Comparison of ENCODE assay signal across 18 cellular contexts in the genomic region with DNA sequence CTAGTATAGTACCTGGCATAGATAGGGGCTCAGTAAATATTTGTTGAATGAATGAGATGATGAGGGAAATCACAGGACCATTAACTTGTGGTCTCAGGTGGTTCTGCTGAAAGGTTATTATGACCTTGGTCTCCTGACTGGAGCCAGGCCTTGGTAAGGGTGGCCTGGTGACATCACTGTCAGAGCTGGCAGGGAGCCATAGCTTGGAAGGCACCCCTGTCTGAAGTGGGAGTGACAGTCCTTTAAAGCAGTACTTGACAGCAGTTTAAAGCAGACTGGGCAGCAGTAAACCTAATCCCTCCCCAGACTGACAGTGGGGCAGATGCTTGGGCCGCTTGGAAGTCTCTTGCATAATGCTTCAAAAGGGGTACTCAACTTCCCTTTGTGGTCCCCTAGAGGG. TPM values are rescaled to one million over a fixed set of nuclear protein-coding genes. Genes with fewer than 3 reads are reported as not detected.
A peak's percentile ranks its signal among the peaks of the same experiment; 100 is the strongest.
DNase-seq lines count a peak whose midpoint lies in the region; ATAC-seq, FAIRE-seq and TF ChIP-seq lines count a peak whose summit lies in the region.
"Had no signal": no experiment of that assay in that cellular context is flagged by ENCODE, and none has a peak within 500 bp of the region (broad histone marks: within the 10 kb centered on the region; RNA-seq: fewer than 3 reads in every experiment).

No MANE protein-coding gene starts in this region.

- no peaks in the 10 kb centered on the region for H3K4me1 Mint-ChIP-seq in activated T-cell treated with anti-CD3 and anti-CD28 coated beads, Interleukin-2, amount 50 U/mL, for 24 hours (ENCODE audit: low read depth)
- H3K4me1 Mint-ChIP-seq: CD14-positive monocyte, memory B cell had no signal

- CTCF ChIA-PET in A673 (lab: Charles Lee) = interaction anchor here (1.3 to 1.8 kb wide), 2 partner anchors 135 to 179 kb away, joined by 3 to 35 read pairs; no protein-coding TSS in a partner anchor

- no peak overlapping the region for H3K18ac ChIP-seq in neuronal stem cell (ENCODE audit: low read length)

- H4K8ac ChIP-seq in neuronal stem cell (ENCODE audit: low read depth, low read length) = no peak overlapping the region

- ATAC-seq in body of pancreas = peak; percentile 39
- ATAC-seq: naive thymus-derived CD4-positive, alpha-beta T cell had no signal

- peak overlapping the region; percentile 24 for H2AK5ac ChIP-seq in neuronal stem cell (ENCODE audit: low read depth, low read length)

- H3K4me2 ChIP-seq in neuronal stem cell (ENCODE audit: insufficient read depth, low read length, poor library complexity, severe bottlenecking) = no peak overlapping the region

- no peak overlapping the region for H3K27ac Mint-ChIP-seq in activated T-cell treated with anti-CD3 and anti-CD28 coated beads, Interleukin-2, amount 50 U/mL, for 24 hours
- H3K27ac Mint-ChIP-seq: CD14-positive monocyte, memory B cell had no signal

- H3K9me3 Mint-ChIP-seq in activated T-cell treated with anti-CD3 and anti-CD28 coated beads, Interleukin-2, amount 50 U/mL, for 24 hours = no peaks in the 10 kb centered on the region
- H3K9me3 Mint-ChIP-seq: memory B cell; naive thymus-derived CD4-positive, alpha-beta T cell had no signal

- no TSS peak for BruUV-seq in A673 (replicated peaks; lab: Mats Ljungman, UMichigan)

- no peak overlapping the region for H3K9ac ChIP-seq in neuronal stem cell (ENCODE audit: low read depth, low read length, poor library complexity)

- H3K4me3 ChIP-seq in body of pancreas = no peak overlapping the region
- H3K4me3 ChIP-seq in neuronal stem cell (ENCODE audit: low read length in 2 of 2) = no peak overlapping the region
- H3K4me3 ChIP-seq in A673 (ENCODE audit: low read depth, low read length, poor library complexity, severe bottlenecking) = no peak overlapping the region
- H3K4me3 ChIP-seq: ascending aorta, right lobe of liver had no signal

- H2BK120ac ChIP-seq in neuronal stem cell (ENCODE audit: low read depth, low read length) = no peak overlapping the region

- H3K27ac ChIP-seq in body of pancreas = no peak overlapping the region
- no peak overlapping the region for H3K27ac ChIP-seq in neuronal stem cell (replicated peaks; ENCODE audit: low read length)
- no peak overlapping the region for H3K27ac ChIP-seq in A673 (ENCODE audit: low read depth, low read length, poor library complexity, severe bottlenecking)
- H3K27ac ChIP-seq: ascending aorta, right lobe of liver, RWPE1 had no signal

- no peaks in the 10 kb centered on the region for H3K9me3 ChIP-seq in body of pancreas
- H3K9me3 ChIP-seq in neuronal stem cell (replicated peaks in 1 of 2; ENCODE audit: control insufficient read depth in 2 of 2, insufficient read depth in 1 of 2, low read depth in 1 of 2, low read length in 2 of 2) = no peaks in the 10 kb centered on the region
- H3K9me3 ChIP-seq in A673 (ENCODE audit: low read depth, low read length, poor library complexity, severe bottlenecking) = no peaks in the 10 kb centered on the region
- H3K9me3 ChIP-seq: ascending aorta, right lobe of liver had no signal

- H2BK12ac ChIP-seq in neuronal stem cell (ENCODE audit: low read length) = no peak overlapping the region

- H3K4me1 ChIP-seq in body of pancreas = no peaks in the 10 kb centered on the region
- peaks cover 0 to 9% of the 10 kb centered on the region in 2 donors for H3K4me1 ChIP-seq in neuronal stem cell (ENCODE audit: control insufficient read depth in 2 of 2, insufficient read depth in 1 of 2, low read depth in 1 of 2, low read length in 2 of 2)
- H3K4me1 ChIP-seq in A673 (ENCODE audit: insufficient read depth, low read length, poor library complexity, severe bottlenecking) = no peaks in the 10 kb centered on the region
- H3K4me1 ChIP-seq: ascending aorta, right lobe of liver had no signal

- H4K91ac ChIP-seq in neuronal stem cell (ENCODE audit: low read depth, low read length, poor library complexity) = no peak overlapping the region

- H2AFZ ChIP-seq in neuronal stem cell (ENCODE audit: low read length) = no peak overlapping the region

- no peak for TF ChIP-seq POLR2A in body of pancreas (IDR thresholded peaks at IDR 0.05)

- no peak overlapping the region for H3K14ac ChIP-seq in neuronal stem cell (ENCODE audit: low read length)

- no peak overlapping the region for H2BK5ac ChIP-seq in neuronal stem cell (ENCODE audit: low read length)

- no peak overlapping the region for H3K23ac ChIP-seq in neuronal stem cell (ENCODE audit: low read depth, low read length, poor library complexity)

- no peak for FAIRE-seq in RCC 7860 (lab: Jason Lieb, UNC)
- FAIRE-seq: endometrium, GM12892 had no signal

- H3K27me3 Mint-ChIP-seq in activated T-cell treated with anti-CD3 and anti-CD28 coated beads, Interleukin-2, amount 50 U/mL, for 24 hours = no peaks in the 10 kb centered on the region
- H3K27me3 Mint-ChIP-seq: memory B cell; naive thymus-derived CD4-positive, alpha-beta T cell had no signal

- H3K36me3 ChIP-seq in body of pancreas (replicated peaks in 1 of 2; ENCODE audit: insufficient read depth in 1 of 2, low read depth in 2 of 2) (no peaks in the 10 kb centered on the region), neuronal stem cell (replicated peaks in 1 of 2; ENCODE audit: control insufficient read depth in 2 of 2, insufficient read depth in 2 of 2, low read length in 2 of 2) (peaks cover 4 to 6% of the 10 kb centered on the region in 2 donors), A673 (ENCODE audit: insufficient read depth, low read length, poor library complexity, severe bottlenecking) (no peaks in the 10 kb centered on the region)
- H3K36me3 ChIP-seq: right lobe of liver had no signal

- H3K79me1 ChIP-seq in neuronal stem cell (ENCODE audit: low read depth, low read length) = no peaks in the 10 kb centered on the region

- WGBS in body of pancreas, 2 donors = 85% methylated on average over 1 of the region's 1 CpG; no CpG with 5 or more reads in 1 of the 2 donors
- WGBS in neuronal stem cell (ENCODE audit: extremely low coverage in 2 of 2, insufficient read length in 2 of 2, insufficient replicate concordance in 1 of 2), 2 donors = no CpG with 5 or more reads among the region's 1 CpG

- POLR2A ChIA-PET in A673 (lab: Charles Lee; ENCODE audit: low non-redundant PET) = no interaction called here

- intact Hi-C loops in body of pancreas (cut with DNase I) = loop anchor here (10.0 kb wide), 1 partner anchor 173 kb away; a partner anchor contains a TSS
- intact Hi-C loops in A673 (cut with micrococcal nuclease; ENCODE audit: unreplicated experiment) = loop anchor here (5.0 kb wide), 1 partner anchor 471 kb away; no protein-coding TSS in a partner anchor

- peak; percentile 22 for DNase-seq in activated T-cell treated with anti-CD3 and anti-CD28 coated beads, Interleukin-2, amount 50 U/mL, for 24 hours
- DNase-seq in activated T-cell treated with anti-CD3 and anti-CD28 coated beads, Interleukin-2, amount 50 U/mL, for 1 hour = no peak
- DNase-seq in NCI-H345 (lab: John Stamatoyannopoulos, UW) = peak; percentile 48
- peak in 3 of 4 donors; percentile 14 to 38 (median 28) for DNase-seq in body of pancreas
- no peak for DNase-seq in neuronal stem cell (ENCODE audit: low spot score)
- no peak for DNase-seq in RCC 7860 (ENCODE audit: low spot score)
- DNase-seq in A673 (ENCODE audit: low spot score) = no peak
- no peak for DNase-seq in pons (ENCODE audit: low spot score)
- DNase-seq: activated naive CD4-positive, alpha-beta T cell; naive thymus-derived CD4-positive, alpha-beta T cell; NCI-H2081; right lobe of liver had no signal

- no peak for TF ChIP-seq CTCF in body of pancreas (IDR thresholded peaks at IDR 0.05)
- TF ChIP-seq CTCF in A673 (conservative IDR thresholded peaks at IDR 0.05; ENCODE audit: low read depth, low read length) = no peak

- peaks cover 13% of the 10 kb centered on the region for H3K36me3 Mint-ChIP-seq in activated T-cell treated with anti-CD3 and anti-CD28 coated beads, Interleukin-2, amount 50 U/mL, for 24 hours (ENCODE audit: low read depth)

- no peak overlapping the region for H2BK15ac ChIP-seq in neuronal stem cell (ENCODE audit: low read length)

- H3K27me3 ChIP-seq in body of pancreas (no peaks in the 10 kb centered on the region), neuronal stem cell (ENCODE audit: control insufficient read depth in 3 of 3, insufficient read depth in 3 of 3, low read depth in 1 of 3, low read length in 3 of 3) (no peaks in the 10 kb centered on the region), A673 (replicated peaks; ENCODE audit: insufficient read depth, low read depth, low read length, poor library complexity) (no peaks in the 10 kb centered on the region)
- H3K27me3 ChIP-seq: ascending aorta, right lobe of liver had no signal

- no peak overlapping the region for H3K4ac ChIP-seq in neuronal stem cell (ENCODE audit: low read length)

- no peak overlapping the region for H3K4me3 Mint-ChIP-seq in activated T-cell treated with anti-CD3 and anti-CD28 coated beads, Interleukin-2, amount 50 U/mL, for 24 hours
- H3K4me3 Mint-ChIP-seq: CD14-positive monocyte; memory B cell; naive thymus-derived CD4-positive, alpha-beta T cell had no signal

RNA-seq across cellular contexts. Expression of a gene that starts 13.4 kb away (rescaled TPM):
- total RNA-seq in body of pancreas (10 to 100 TPM in 1 of 2 donors, 1 to 10 TPM in 1; 9.2 to 16.6 TPM), A673 (2021) (32.5 and 35.4 TPM in 2 replicates)
- polyA plus RNA-seq in neuronal stem cell (2013, experiment 1 of 2) = 39.1 TPM
- 37.9 TPM for polyA plus RNA-seq in neuronal stem cell (2013, experiment 2 of 2)

RNA-seq across cellular contexts. Expression of a gene that starts 13.5 kb away (rescaled TPM):
- total RNA-seq in body of pancreas (10 to 100 TPM; 36.9 to 38.4 TPM), A673 (2021) (27.2 and 30.6 TPM in 2 replicates)
- 16.0 TPM for polyA plus RNA-seq in neuronal stem cell (2013, experiment 1 of 2)
- polyA plus RNA-seq in neuronal stem cell (2013, experiment 2 of 2) = 15.3 TPM

Comparison
In these comparisons a context has a peak if more than half of its experiments do, and no peak if none do; other contexts are left out.
1. DNase-seq: peak in activated T-cell treated with anti-CD3 and anti-CD28 coated beads, Interleukin-2, amount 50 U/mL, for 24 hours (single experiment), NCI-H345 (single experiment) and body of pancreas (3 of 4); none in activated T-cell treated with anti-CD3 and anti-CD28 coated beads, Interleukin-2, amount 50 U/mL, for 1 hour (single experiment), neuronal stem cell (single experiment), RCC 7860 (single experiment), A673 (single experiment) and pons (single experiment).